ENCODE assay signal across 1 cellular context in genomic region chr14:56579345-56580316, GRCh38.
TF ChIP-seq lines count a peak whose summit lies in the region.

TSS of gene TMEM260 (plus strand) at chr14:56579798. CDS start at chr14:56579915, 117 bp downstream.

TF ChIP-seq in HepG2, 621 proteins besides CTCF, POLR2A, EP300 and RAD21 (continued from another document and continues in another):
- no peak for TF ChIP-seq ZBTB3 (CRISPR knock-in tag; IDR thresholded peaks at IDR 0.05; ENCODE audit: borderline replicate concordance, low read depth)
- TF ChIP-seq KDM4B (CRISPR knock-in tag; IDR thresholded peaks at IDR 0.05), result peak; percentile 87
- TF ChIP-seq ZFP37 (CRISPR knock-in tag; IDR thresholded peaks at IDR 0.05; ENCODE audit: borderline replicate concordance), result no peak
- 0 out of 2 replicates have a peak, but pooled peaks have one; percentile 70 for TF ChIP-seq ZNF724P (CRISPR knock-in tag; IDR thresholded peaks at IDR 0.05; ENCODE audit: borderline replicate concordance)
- TF ChIP-seq, protein P1, sequence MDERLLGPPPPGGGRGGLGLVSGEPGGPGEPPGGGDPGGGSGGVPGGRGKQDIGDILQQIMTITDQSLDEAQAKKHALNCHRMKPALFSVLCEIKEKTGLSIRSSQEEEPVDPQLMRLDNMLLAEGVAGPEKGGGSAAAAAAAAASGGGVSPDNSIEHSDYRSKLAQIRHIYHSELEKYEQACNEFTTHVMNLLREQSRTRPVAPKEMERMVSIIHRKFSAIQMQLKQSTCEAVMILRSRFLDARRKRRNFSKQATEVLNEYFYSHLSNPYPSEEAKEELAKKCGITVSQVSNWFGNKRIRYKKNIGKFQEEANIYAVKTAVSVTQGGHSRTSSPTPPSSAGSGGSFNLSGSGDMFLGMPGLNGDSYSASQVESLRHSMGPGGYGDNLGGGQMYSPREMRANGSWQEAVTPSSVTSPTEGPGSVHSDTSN (CRISPR knock-in tag; IDR thresholded peaks at IDR 0.05), result no peak
- TF ChIP-seq KLF13 (CRISPR knock-in tag; IDR thresholded peaks at IDR 0.05), result no peak
- TF ChIP-seq CSRNP1 (CRISPR knock-in tag; IDR thresholded peaks at IDR 0.05), result no peak; the same call in 1 of the 2 replicates
- TF ChIP-seq MIER2 (CRISPR knock-in tag; IDR thresholded peaks at IDR 0.05), result no peak
- TF ChIP-seq, protein P2, sequence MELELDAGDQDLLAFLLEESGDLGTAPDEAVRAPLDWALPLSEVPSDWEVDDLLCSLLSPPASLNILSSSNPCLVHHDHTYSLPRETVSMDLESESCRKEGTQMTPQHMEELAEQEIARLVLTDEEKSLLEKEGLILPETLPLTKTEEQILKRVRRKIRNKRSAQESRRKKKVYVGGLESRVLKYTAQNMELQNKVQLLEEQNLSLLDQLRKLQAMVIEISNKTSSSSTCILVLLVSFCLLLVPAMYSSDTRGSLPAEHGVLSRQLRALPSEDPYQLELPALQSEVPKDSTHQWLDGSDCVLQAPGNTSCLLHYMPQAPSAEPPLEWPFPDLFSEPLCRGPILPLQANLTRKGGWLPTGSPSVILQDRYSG (CRISPR knock-in tag; IDR thresholded peaks at IDR 0.05), result no peak
- TF ChIP-seq ZFP82 (CRISPR knock-in tag; IDR thresholded peaks at IDR 0.05; ENCODE audit: borderline replicate concordance), result no peak
- TF ChIP-seq SMAD1 (CRISPR knock-in tag; IDR thresholded peaks at IDR 0.05; ENCODE audit: borderline replicate concordance, low read depth), result no peak
- TF ChIP-seq U2AF2 (IDR thresholded peaks at IDR 0.05; ENCODE audit: low read depth, low read length), result no peak
- TF ChIP-seq ZNF280D (CRISPR knock-in tag; IDR thresholded peaks at IDR 0.05), result no peak
- peak; percentile 89 for TF ChIP-seq SAP130 (CRISPR knock-in tag; IDR thresholded peaks at IDR 0.05; ENCODE audit: low read depth)
- no peak for TF ChIP-seq ZNF616 (CRISPR knock-in tag; IDR thresholded peaks at IDR 0.05; ENCODE audit: low read depth)
- 0 out of 2 replicates have a peak, but pooled peaks have one; percentile 20 for TF ChIP-seq ZNF800 (CRISPR knock-in tag; IDR thresholded peaks at IDR 0.05)
- no peak for TF ChIP-seq HOXA9 (CRISPR knock-in tag; IDR thresholded peaks at IDR 0.05; ENCODE audit: borderline replicate concordance)
- TF ChIP-seq TFDP2 (CRISPR knock-in tag; IDR thresholded peaks at IDR 0.05), result no peak
- peak; percentile 67 for TF ChIP-seq XRCC5 (optimal IDR thresholded peaks at IDR 0.05; ENCODE audit: low read length)
- TF ChIP-seq ZNF33B (CRISPR knock-in tag; IDR thresholded peaks at IDR 0.05), result no peak
- TF ChIP-seq ZBTB40 (IDR thresholded peaks at IDR 0.05), result no peak
- no peak for TF ChIP-seq ZBTB40 (CRISPR knock-in tag; IDR thresholded peaks at IDR 0.05)
- TF ChIP-seq HNRNPK (IDR thresholded peaks at IDR 0.05; ENCODE audit: low read depth, low read length, poor library complexity, severe bottlenecking), result no peak
- TF ChIP-seq, protein P3, sequence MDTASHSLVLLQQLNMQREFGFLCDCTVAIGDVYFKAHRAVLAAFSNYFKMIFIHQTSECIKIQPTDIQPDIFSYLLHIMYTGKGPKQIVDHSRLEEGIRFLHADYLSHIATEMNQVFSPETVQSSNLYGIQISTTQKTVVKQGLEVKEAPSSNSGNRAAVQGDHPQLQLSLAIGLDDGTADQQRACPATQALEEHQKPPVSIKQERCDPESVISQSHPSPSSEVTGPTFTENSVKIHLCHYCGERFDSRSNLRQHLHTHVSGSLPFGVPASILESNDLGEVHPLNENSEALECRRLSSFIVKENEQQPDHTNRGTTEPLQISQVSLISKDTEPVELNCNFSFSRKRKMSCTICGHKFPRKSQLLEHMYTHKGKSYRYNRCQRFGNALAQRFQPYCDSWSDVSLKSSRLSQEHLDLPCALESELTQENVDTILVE (CRISPR knock-in tag; IDR thresholded peaks at IDR 0.05), result 0 out of 2 replicates have a peak, but pooled peaks have one; percentile 16
- TF ChIP-seq REXO4 (CRISPR knock-in tag; IDR thresholded peaks at IDR 0.05; ENCODE audit: borderline replicate concordance), result no peak
- TF ChIP-seq, protein P4, sequence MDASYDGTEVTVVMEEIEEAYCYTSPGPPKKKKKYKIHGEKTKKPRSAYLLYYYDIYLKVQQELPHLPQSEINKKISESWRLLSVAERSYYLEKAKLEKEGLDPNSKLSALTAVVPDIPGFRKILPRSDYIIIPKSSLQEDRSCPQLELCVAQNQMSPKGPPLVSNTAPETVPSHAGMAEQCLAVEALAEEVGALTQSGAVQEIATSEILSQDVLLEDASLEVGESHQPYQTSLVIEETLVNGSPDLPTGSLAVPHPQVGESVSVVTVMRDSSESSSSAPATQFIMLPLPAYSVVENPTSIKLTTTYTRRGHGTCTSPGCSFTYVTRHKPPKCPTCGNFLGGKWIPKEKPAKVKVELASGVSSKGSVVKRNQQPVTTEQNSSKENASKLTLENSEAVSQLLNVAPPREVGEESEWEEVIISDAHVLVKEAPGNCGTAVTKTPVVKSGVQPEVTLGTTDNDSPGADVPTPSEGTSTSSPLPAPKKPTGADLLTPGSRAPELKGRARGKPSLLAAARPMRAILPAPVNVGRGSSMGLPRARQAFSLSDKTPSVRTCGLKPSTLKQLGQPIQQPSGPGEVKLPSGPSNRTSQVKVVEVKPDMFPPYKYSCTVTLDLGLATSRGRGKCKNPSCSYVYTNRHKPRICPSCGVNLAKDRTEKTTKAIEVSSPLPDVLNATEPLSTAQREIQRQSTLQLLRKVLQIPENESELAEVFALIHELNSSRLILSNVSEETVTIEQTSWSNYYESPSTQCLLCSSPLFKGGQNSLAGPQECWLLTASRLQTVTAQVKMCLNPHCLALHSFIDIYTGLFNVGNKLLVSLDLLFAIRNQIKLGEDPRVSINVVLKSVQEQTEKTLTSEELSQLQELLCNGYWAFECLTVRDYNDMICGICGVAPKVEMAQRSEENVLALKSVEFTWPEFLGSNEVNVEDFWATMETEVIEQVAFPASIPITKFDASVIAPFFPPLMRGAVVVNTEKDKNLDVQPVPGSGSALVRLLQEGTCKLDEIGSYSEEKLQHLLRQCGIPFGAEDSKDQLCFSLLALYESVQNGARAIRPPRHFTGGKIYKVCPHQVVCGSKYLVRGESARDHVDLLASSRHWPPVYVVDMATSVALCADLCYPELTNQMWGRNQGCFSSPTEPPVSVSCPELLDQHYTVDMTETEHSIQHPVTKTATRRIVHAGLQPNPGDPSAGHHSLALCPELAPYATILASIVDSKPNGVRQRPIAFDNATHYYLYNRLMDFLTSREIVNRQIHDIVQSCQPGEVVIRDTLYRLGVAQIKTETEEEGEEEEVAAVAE (CRISPR knock-in tag; IDR thresholded peaks at IDR 0.05; ENCODE audit: borderline replicate concordance), result no peak
- no peak for TF ChIP-seq SOX5 (CRISPR knock-in tag; IDR thresholded peaks at IDR 0.05; ENCODE audit: borderline replicate concordance)
- TF ChIP-seq SRSF9 (IDR thresholded peaks at IDR 0.05; ENCODE audit: borderline replicate concordance, insufficient read depth, low read depth, low read length, poor library complexity, severe bottlenecking), result no peak
